ENCODE assay signal across 16 cellular contexts in the genomic region with DNA sequence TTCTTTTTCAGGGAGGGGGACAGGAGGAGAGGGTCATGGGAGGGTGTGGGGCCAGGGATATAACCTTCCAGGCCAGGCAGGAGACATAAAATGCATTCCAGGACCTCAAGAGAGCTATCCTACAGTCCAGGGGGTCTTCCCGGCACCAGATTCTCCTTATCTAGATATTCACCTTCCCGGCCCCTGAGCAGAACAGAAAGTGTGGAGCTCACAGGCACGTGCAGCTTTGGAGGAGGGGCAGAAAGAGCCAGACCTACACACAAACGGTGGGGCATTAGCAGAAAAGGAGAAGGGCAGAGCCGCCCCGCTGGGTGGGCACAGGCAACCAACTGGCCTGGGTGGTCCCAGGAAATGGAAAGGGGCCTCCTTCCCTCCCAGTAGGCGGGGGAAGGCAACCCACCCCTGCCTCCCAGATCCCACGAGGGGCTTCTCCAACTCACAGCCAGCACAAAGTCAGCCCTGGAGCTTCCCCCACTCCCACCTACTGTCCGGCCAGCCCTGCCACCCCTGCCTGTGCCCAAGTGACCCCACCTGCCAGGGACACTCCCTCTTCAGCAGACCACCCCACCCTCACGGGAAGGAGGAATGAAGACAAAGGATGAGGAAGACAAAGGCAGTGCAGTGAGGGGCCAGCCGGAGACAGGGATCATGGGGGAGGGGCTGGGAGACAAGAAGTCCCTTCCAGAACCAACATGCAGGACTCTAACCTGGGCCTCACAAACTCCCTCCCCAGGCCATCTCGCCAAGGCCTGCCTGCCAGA. TPM values are rescaled to one million over a fixed set of nuclear protein-coding genes. Genes with fewer than 3 reads are reported as not detected.
DNase-seq lines count a peak whose midpoint lies in the region; ATAC-seq and TF ChIP-seq lines count a peak whose summit lies in the region.
"Had no signal": no experiment of that assay in that cellular context is flagged by ENCODE, and none has a peak within 500 bp of the region (broad histone marks: within the 10 kb centered on the region; RNA-seq: fewer than 3 reads in every experiment).

No MANE protein-coding gene starts in this region.

- H3K4me1 Mint-ChIP-seq in activated naive CD8-positive, alpha-beta T cell treated with anti-CD3 and anti-CD28 coated beads, Interleukin-2, amount 50 U/mL, for 24 hours: peaks cover 3% of the 10 kb centered on the region

- no peak overlapping the region for H3K23ac ChIP-seq in trophoblast cell (ENCODE audit: low read length)

- H2BK120ac ChIP-seq in trophoblast cell (ENCODE audit: insufficient read depth, low read length, poor library complexity): peak overlapping the region; percentile 65

- H4K20me1 ChIP-seq in hepatocyte (ENCODE audit: insufficient read depth, poor library complexity, severe bottlenecking): peaks cover 11% of the 10 kb centered on the region

- H3K4ac ChIP-seq in trophoblast cell (ENCODE audit: low read depth, low read length): peak overlapping the region; percentile 56

- H3K4me3 ChIP-seq in hepatocyte: no peak overlapping the region
- no peak overlapping the region for H3K4me3 ChIP-seq in trophoblast cell (ENCODE audit: low read depth, low read length)
- H3K4me3 ChIP-seq: Peyer's patch had no signal

- H2AFZ ChIP-seq in hepatocyte (no peak overlapping the region), trophoblast cell (ENCODE audit: insufficient read depth, low read length, poor library complexity) (no peak overlapping the region)

- H3K27me3 Mint-ChIP-seq in activated naive CD8-positive, alpha-beta T cell treated with anti-CD3 and anti-CD28 coated beads, Interleukin-2, amount 50 U/mL, for 24 hours: no peaks in the 10 kb centered on the region
- H3K27me3 Mint-ChIP-seq: activated naive CD8-positive, alpha-beta T cell; naive thymus-derived CD8-positive, alpha-beta T cell had no signal

- no peaks in the 10 kb centered on the region for H3K36me3 Mint-ChIP-seq in activated naive CD8-positive, alpha-beta T cell treated with anti-CD3 and anti-CD28 coated beads, Interleukin-2, amount 50 U/mL, for 24 hours (ENCODE audit: low read depth)
- H3K36me3 Mint-ChIP-seq: activated naive CD8-positive, alpha-beta T cell; naive thymus-derived CD8-positive, alpha-beta T cell had no signal

- peak overlapping the region; percentile 40 for H4K8ac ChIP-seq in trophoblast cell (ENCODE audit: low read depth, low read length)

- H3K36me3 ChIP-seq in hepatocyte (replicated peaks; ENCODE audit: insufficient read depth, low read depth): no peaks in the 10 kb centered on the region
- H3K36me3 ChIP-seq in trophoblast cell (ENCODE audit: control insufficient read depth in 1 of 2, insufficient read depth in 2 of 2, low read length in 2 of 2): no peaks in the 10 kb centered on the region
- H3K36me3 ChIP-seq: Peyer's patch had no signal

- H3K9me3 ChIP-seq in hepatocyte (ENCODE audit: low read depth) (no peaks in the 10 kb centered on the region), trophoblast cell (ENCODE audit: insufficient read depth, low read depth, low read length) (peaks cover 3% of the 10 kb centered on the region)
- H3K9me3 ChIP-seq: Peyer's patch had no signal

- DNase-seq in NAMALWA (ENCODE audit: low spot score) (peak; percentile 25), hepatocyte (ENCODE audit: low spot score) (no peak), trophoblast cell (no peak), inferior parietal cortex (ENCODE audit: extremely low spot score) (no peak), hippocampal formation (lab: John Stamatoyannopoulos, UW) (no peak)
- no peak for DNase-seq in activated naive CD8-positive, alpha-beta T cell treated with anti-CD3 and anti-CD28 coated beads, Interleukin-2, amount 50 U/mL, for 24 hours
- DNase-seq: activated CD8-positive, alpha-beta memory T cell treated with anti-CD3 and anti-CD28 coated beads, Interleukin-2, amount 50 U/mL, for 48 hours; AML-193; naive thymus-derived CD8-positive, alpha-beta T cell; NCI-H1436 treated with DMSO at 0.1 percent for 48 hours; NCI-H510A; stimulated activated naive CD8-positive, alpha-beta T cell treated with anti-CD3 and anti-CD28 coated beads, Interleukin-15, Interleukin-2, amounts not matched to agents 100 U/mL and 50 U/mL, for 24 hours had no signal

- H3K27me3 ChIP-seq in hepatocyte (no peaks in the 10 kb centered on the region), trophoblast cell (ENCODE audit: insufficient read depth, low read length) (no peaks in the 10 kb centered on the region)
- H3K27me3 ChIP-seq: Peyer's patch had no signal

- no peak for ATAC-seq in HG03460 (IDR thresholded peaks at IDR 0.05; ENCODE audit: unreplicated experiment)
- ATAC-seq in activated naive CD8-positive, alpha-beta T cell treated with anti-CD3 and anti-CD28 coated beads, Interleukin-2, amount 50 U/mL, for 24 hours: no peak
- ATAC-seq: naive thymus-derived CD8-positive, alpha-beta T cell; stimulated activated naive CD8-positive, alpha-beta T cell treated with anti-CD3 and anti-CD28 coated beads, Interleukin-15, Interleukin-2, amounts not matched to agents 100 U/mL and 50 U/mL, for 24 hours had no signal

- peak overlapping the region; percentile 71 for H2AK5ac ChIP-seq in trophoblast cell (ENCODE audit: low read length)

- no peak overlapping the region for H3K27ac Mint-ChIP-seq in activated naive CD8-positive, alpha-beta T cell treated with anti-CD3 and anti-CD28 coated beads, Interleukin-2, amount 50 U/mL, for 24 hours
- H3K27ac Mint-ChIP-seq: activated naive CD8-positive, alpha-beta T cell had no signal

- H2BK5ac ChIP-seq in trophoblast cell (ENCODE audit: low read depth, low read length, poor library complexity): peak overlapping the region; percentile 51

- peak overlapping the region; percentile 82 for H4K91ac ChIP-seq in trophoblast cell (ENCODE audit: low read depth, low read length)

- H3K79me1 ChIP-seq in trophoblast cell (ENCODE audit: low read length): peaks cover 27% of the 10 kb centered on the region

- H3K18ac ChIP-seq in trophoblast cell (ENCODE audit: low read length): peak overlapping the region; percentile 77

- no peak overlapping the region for H4K12ac ChIP-seq in trophoblast cell (ENCODE audit: low read depth, low read length)

- H3K4me2 ChIP-seq in hepatocyte: peak overlapping the region; percentile 64
- no peak overlapping the region for H3K4me2 ChIP-seq in trophoblast cell (ENCODE audit: low read length)

- no peaks in the 10 kb centered on the region for H3K9me2 ChIP-seq in hepatocyte (replicated peaks; ENCODE audit: insufficient read depth)

- no peak overlapping the region for H3K4me3 Mint-ChIP-seq in activated naive CD8-positive, alpha-beta T cell treated with anti-CD3 and anti-CD28 coated beads, Interleukin-2, amount 50 U/mL, for 24 hours
- H3K4me3 Mint-ChIP-seq: activated naive CD8-positive, alpha-beta T cell; naive thymus-derived CD8-positive, alpha-beta T cell had no signal

- H2BK12ac ChIP-seq in trophoblast cell (ENCODE audit: low read length): peak overlapping the region; percentile 83

- H3K4me1 ChIP-seq in hepatocyte (ENCODE audit: insufficient read depth): peaks cover 94% of the 10 kb centered on the region
- peaks cover 58 to 60% of the 10 kb centered on the region in 2 experiments for H3K4me1 ChIP-seq in trophoblast cell (ENCODE audit: control insufficient read depth in 1 of 2, insufficient read depth in 2 of 2, low read length in 2 of 2)

- TF ChIP-seq CTCF in C4-2B (conservative IDR thresholded peaks at IDR 0.05) (no peak), hepatocyte (IDR thresholded peaks at IDR 0.05; ENCODE audit: poor library complexity) (no peak)

- peaks cover 90% of the 10 kb centered on the region for H3K79me2 ChIP-seq in hepatocyte
- peaks cover 18% of the 10 kb centered on the region for H3K79me2 ChIP-seq in trophoblast cell (ENCODE audit: control insufficient read depth, insufficient read depth, low read length, poor library complexity)

- no peak overlapping the region for H3K9ac ChIP-seq in trophoblast cell (ENCODE audit: low read length)

- peak overlapping the region; percentile 98 for H3K27ac ChIP-seq in C4-2B
- H3K27ac ChIP-seq in hepatocyte: peak overlapping the region; percentile 86
- peak overlapping the region; percentile 2 for H3K27ac ChIP-seq in trophoblast cell (ENCODE audit: low read depth, low read length)

- WGBS in hepatocyte (ENCODE audit: low lambda C conversion rate, missing lambda C conversion rate): 51% methylated on average over 12 of the region's 12 CpGs
- WGBS in trophoblast cell (ENCODE audit: extremely low coverage, insufficient coverage, insufficient read length): no CpG with 5 or more reads among the region's 12 CpGs

- H3K9me3 Mint-ChIP-seq in activated naive CD8-positive, alpha-beta T cell treated with anti-CD3 and anti-CD28 coated beads, Interleukin-2, amount 50 U/mL, for 24 hours: no peaks in the 10 kb centered on the region
- H3K9me3 Mint-ChIP-seq: naive thymus-derived CD8-positive, alpha-beta T cell had no signal

- peak overlapping the region; percentile 63 for H3K14ac ChIP-seq in trophoblast cell (ENCODE audit: low read length)

RNA-seq across cellular contexts. Expression of gene CCDC85C, which starts 33.3 kb away (rescaled TPM):
- total RNA-seq in hepatocyte: 32.8 and 37.8 TPM in 2 replicates
- 33.8 and 47.2 TPM in 2 replicates for polyA plus RNA-seq in hepatocyte
- polyA plus RNA-seq in trophoblast cell (2013): 17.0 and 18.1 TPM in 2 replicates

Comparison
In these comparisons a context has a peak if more than half of its experiments do, and no peak if none do; other contexts are left out.
1. H3K27ac ChIP-seq: peak in every context shown above with its lines; median percentile 98 in C4-2B; 86 in hepatocyte; 2 in trophoblast cell.